1 cellular context compared by ENCODE assay signal in genomic region chr15:90266485-90266884, GRCh38.
TF ChIP-seq lines count a peak whose summit lies in the region.

No MANE protein-coding gene starts in this region.

TF ChIP-seq in K562, 482 proteins besides CTCF, POLR2A, EP300 and RAD21 (continues in another document):
- no peak for TF ChIP-seq NFE2 (IDR thresholded peaks at IDR 0.05; ENCODE audit: low read depth)
- no peak for TF ChIP-seq NR1H2 (CRISPR knock-in tag; IDR thresholded peaks at IDR 0.05)
- no peak for TF ChIP-seq E2F3 (CRISPR knock-in tag; IDR thresholded peaks at IDR 0.05)
- TF ChIP-seq ZNF592 (IDR thresholded peaks at IDR 0.05) = 0 out of 2 replicates have a peak, but pooled peaks have one; percentile 22
- TF ChIP-seq BCLAF1 (IDR thresholded peaks at IDR 0.05; ENCODE audit: borderline replicate concordance in 1 of 2, control insufficient read depth in 1 of 2, low read depth in 2 of 2, low read length in 1 of 2) = no peak
- no peak for TF ChIP-seq DMBX1 (CRISPR knock-in tag; IDR thresholded peaks at IDR 0.05; ENCODE audit: borderline replicate concordance)
- TF ChIP-seq TFAM (CRISPR knock-in tag; conservative IDR thresholded peaks at IDR 0.05) = no peak
- TF ChIP-seq PHF21A (IDR thresholded peaks at IDR 0.05; ENCODE audit: borderline replicate concordance, low read depth) = no peak
- TF ChIP-seq ZNF512 (tag; IDR thresholded peaks at IDR 0.05) = no peak
- 0 out of 2 replicates have a peak, but pooled peaks have one; percentile 22 for TF ChIP-seq ZC3H8 (IDR thresholded peaks at IDR 0.05)
- TF ChIP-seq, protein P1, sequence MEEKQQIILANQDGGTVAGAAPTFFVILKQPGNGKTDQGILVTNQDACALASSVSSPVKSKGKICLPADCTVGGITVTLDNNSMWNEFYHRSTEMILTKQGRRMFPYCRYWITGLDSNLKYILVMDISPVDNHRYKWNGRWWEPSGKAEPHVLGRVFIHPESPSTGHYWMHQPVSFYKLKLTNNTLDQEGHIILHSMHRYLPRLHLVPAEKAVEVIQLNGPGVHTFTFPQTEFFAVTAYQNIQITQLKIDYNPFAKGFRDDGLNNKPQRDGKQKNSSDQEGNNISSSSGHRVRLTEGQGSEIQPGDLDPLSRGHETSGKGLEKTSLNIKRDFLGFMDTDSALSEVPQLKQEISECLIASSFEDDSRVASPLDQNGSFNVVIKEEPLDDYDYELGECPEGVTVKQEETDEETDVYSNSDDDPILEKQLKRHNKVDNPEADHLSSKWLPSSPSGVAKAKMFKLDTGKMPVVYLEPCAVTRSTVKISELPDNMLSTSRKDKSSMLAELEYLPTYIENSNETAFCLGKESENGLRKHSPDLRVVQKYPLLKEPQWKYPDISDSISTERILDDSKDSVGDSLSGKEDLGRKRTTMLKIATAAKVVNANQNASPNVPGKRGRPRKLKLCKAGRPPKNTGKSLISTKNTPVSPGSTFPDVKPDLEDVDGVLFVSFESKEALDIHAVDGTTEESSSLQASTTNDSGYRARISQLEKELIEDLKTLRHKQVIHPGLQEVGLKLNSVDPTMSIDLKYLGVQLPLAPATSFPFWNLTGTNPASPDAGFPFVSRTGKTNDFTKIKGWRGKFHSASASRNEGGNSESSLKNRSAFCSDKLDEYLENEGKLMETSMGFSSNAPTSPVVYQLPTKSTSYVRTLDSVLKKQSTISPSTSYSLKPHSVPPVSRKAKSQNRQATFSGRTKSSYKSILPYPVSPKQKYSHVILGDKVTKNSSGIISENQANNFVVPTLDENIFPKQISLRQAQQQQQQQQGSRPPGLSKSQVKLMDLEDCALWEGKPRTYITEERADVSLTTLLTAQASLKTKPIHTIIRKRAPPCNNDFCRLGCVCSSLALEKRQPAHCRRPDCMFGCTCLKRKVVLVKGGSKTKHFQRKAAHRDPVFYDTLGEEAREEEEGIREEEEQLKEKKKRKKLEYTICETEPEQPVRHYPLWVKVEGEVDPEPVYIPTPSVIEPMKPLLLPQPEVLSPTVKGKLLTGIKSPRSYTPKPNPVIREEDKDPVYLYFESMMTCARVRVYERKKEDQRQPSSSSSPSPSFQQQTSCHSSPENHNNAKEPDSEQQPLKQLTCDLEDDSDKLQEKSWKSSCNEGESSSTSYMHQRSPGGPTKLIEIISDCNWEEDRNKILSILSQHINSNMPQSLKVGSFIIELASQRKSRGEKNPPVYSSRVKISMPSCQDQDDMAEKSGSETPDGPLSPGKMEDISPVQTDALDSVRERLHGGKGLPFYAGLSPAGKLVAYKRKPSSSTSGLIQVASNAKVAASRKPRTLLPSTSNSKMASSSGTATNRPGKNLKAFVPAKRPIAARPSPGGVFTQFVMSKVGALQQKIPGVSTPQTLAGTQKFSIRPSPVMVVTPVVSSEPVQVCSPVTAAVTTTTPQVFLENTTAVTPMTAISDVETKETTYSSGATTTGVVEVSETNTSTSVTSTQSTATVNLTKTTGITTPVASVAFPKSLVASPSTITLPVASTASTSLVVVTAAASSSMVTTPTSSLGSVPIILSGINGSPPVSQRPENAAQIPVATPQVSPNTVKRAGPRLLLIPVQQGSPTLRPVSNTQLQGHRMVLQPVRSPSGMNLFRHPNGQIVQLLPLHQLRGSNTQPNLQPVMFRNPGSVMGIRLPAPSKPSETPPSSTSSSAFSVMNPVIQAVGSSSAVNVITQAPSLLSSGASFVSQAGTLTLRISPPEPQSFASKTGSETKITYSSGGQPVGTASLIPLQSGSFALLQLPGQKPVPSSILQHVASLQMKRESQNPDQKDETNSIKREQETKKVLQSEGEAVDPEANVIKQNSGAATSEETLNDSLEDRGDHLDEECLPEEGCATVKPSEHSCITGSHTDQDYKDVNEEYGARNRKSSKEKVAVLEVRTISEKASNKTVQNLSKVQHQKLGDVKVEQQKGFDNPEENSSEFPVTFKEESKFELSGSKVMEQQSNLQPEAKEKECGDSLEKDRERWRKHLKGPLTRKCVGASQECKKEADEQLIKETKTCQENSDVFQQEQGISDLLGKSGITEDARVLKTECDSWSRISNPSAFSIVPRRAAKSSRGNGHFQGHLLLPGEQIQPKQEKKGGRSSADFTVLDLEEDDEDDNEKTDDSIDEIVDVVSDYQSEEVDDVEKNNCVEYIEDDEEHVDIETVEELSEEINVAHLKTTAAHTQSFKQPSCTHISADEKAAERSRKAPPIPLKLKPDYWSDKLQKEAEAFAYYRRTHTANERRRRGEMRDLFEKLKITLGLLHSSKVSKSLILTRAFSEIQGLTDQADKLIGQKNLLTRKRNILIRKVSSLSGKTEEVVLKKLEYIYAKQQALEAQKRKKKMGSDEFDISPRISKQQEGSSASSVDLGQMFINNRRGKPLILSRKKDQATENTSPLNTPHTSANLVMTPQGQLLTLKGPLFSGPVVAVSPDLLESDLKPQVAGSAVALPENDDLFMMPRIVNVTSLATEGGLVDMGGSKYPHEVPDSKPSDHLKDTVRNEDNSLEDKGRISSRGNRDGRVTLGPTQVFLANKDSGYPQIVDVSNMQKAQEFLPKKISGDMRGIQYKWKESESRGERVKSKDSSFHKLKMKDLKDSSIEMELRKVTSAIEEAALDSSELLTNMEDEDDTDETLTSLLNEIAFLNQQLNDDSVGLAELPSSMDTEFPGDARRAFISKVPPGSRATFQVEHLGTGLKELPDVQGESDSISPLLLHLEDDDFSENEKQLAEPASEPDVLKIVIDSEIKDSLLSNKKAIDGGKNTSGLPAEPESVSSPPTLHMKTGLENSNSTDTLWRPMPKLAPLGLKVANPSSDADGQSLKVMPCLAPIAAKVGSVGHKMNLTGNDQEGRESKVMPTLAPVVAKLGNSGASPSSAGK (IDR thresholded peaks at IDR 0.05) = peak; percentile 11
- TF ChIP-seq L3MBTL2 (IDR thresholded peaks at IDR 0.05) = peak; percentile 15
- no peak for TF ChIP-seq NEUROD1 (IDR thresholded peaks at IDR 0.05; ENCODE audit: borderline replicate concordance, low read depth, low read length, partially characterized antibody)
- no peak for TF ChIP-seq ZSCAN32 (CRISPR knock-in tag; IDR thresholded peaks at IDR 0.05)
- no peak for TF ChIP-seq BRCA1 (IDR thresholded peaks at IDR 0.05)
- TF ChIP-seq BRCA1 (CRISPR knock-in tag; IDR thresholded peaks at IDR 0.05) = no peak
- no peak for TF ChIP-seq ARID3B (CRISPR knock-in tag; IDR thresholded peaks at IDR 0.05; ENCODE audit: borderline replicate concordance)
- no peak for TF ChIP-seq ZNF764 (CRISPR knock-in tag; IDR thresholded peaks at IDR 0.05; ENCODE audit: low read depth)
- TF ChIP-seq NUFIP1 (IDR thresholded peaks at IDR 0.05; ENCODE audit: partially characterized antibody) = no peak
- TF ChIP-seq HINFP (tag; conservative IDR thresholded peaks at IDR 0.05; ENCODE audit: low read depth) = no peak
- no peak for TF ChIP-seq XRCC5 (IDR thresholded peaks at IDR 0.05; ENCODE audit: low read depth, low read length)
- TF ChIP-seq MBD1 (CRISPR knock-in tag; IDR thresholded peaks at IDR 0.05) = no peak
- TF ChIP-seq GABPA (tag; conservative IDR thresholded peaks at IDR 0.05; ENCODE audit: low read depth) = no peak
- no peak for TF ChIP-seq NFXL1 (CRISPR knock-in tag; IDR thresholded peaks at IDR 0.05)
- no peak for TF ChIP-seq NCOR1 (IDR thresholded peaks at IDR 0.05)
- TF ChIP-seq NR2C2 (CRISPR knock-in tag; IDR thresholded peaks at IDR 0.05) = no peak
- no peak for TF ChIP-seq NR2C2 (tag; IDR thresholded peaks at IDR 0.05)
- no peak for TF ChIP-seq RUNX1 (IDR thresholded peaks at IDR 0.05; ENCODE audit: low read depth)
